1 cellular context compared by ENCODE assay signal in genomic region chr6:158169634-158170033, GRCh38.
TF ChIP-seq lines count a peak whose summit lies in the region.

No MANE protein-coding gene starts in this region.

TF ChIP-seq in WTC11, 78 proteins besides CTCF, POLR2A, EP300 and RAD21:
- peak; percentile 39; the same call in 1 of the 2 replicates for TF ChIP-seq HMGA2 (CRISPR knock-in tag; IDR thresholded peaks at IDR 0.05)
